ENCODE assay signal across 17 cellular contexts in genomic region chr20:46735436-46735835, GRCh38.
"Had no signal": no experiment of that assay in that cellular context is flagged by ENCODE, and none has a peak within 500 bp of the region (broad histone marks: within the 10 kb centered on the region; RNA-seq: fewer than 3 reads in every experiment).

No MANE protein-coding gene starts in this region.

- H3K9me3 ChIP-seq: gastrocnemius medialis, heart right ventricle, ovary, right atrium auricular region, sigmoid colon, suprapubic skin, thyroid gland had no signal

- ATAC-seq: esophagus mucosa; gastrocnemius medialis; heart right ventricle; natural killer cell; stimulated activated effector memory CD8-positive, alpha-beta T cell treated with anti-CD3 and anti-CD28 coated beads, Interleukin-12 subunit alpha, Interleukin-12 subunit beta, amount 100 ng/mL, for 72 hours; stimulated activated naive CD8-positive, alpha-beta T cell treated with anti-CD3 and anti-CD28 coated beads, Interleukin-15, Interleukin-2, amounts not matched to agents 100 U/mL and 50 U/mL, for 24 hours had no signal

- DNase-seq: effector memory CD4-positive, alpha-beta T cell; gastrocnemius medialis; heart right ventricle; hypothalamus; islet precursor cell; natural killer cell; ovary; sigmoid colon; small intestine; stimulated activated CD4-positive, alpha-beta T cell treated with anti-CD3 and anti-CD28 coated beads, Interleukin-4, amount 100 ng/mL, for 1 hour; stimulated activated CD8-positive, alpha-beta memory T cell treated with anti-CD3 and anti-CD28 coated beads, Interleukin-4, amount 100 ng/mL, for 48 hours; stimulated activated naive CD8-positive, alpha-beta T cell treated with anti-CD3 and anti-CD28 coated beads, Interleukin-15, Interleukin-2, amounts not matched to agents 100 U/mL and 50 U/mL, for 24 hours; thyroid gland had no signal

- H3K27ac ChIP-seq: gastrocnemius medialis, heart right ventricle, ovary, right atrium auricular region, sigmoid colon, suprapubic skin, thyroid gland had no signal

- H3K36me3 ChIP-seq: gastrocnemius medialis, ovary, right atrium auricular region, sigmoid colon had no signal

- H3K4me3 ChIP-seq: gastrocnemius medialis, heart right ventricle, ovary, right atrium auricular region, sigmoid colon, suprapubic skin, thyroid gland had no signal

- H3K4me1 ChIP-seq: gastrocnemius medialis, heart right ventricle, right atrium auricular region, sigmoid colon had no signal

- H3K27me3 ChIP-seq: gastrocnemius medialis, ovary, right atrium auricular region, suprapubic skin, thyroid gland had no signal
